8 cellular contexts compared by ENCODE assay signal in the genomic region with DNA sequence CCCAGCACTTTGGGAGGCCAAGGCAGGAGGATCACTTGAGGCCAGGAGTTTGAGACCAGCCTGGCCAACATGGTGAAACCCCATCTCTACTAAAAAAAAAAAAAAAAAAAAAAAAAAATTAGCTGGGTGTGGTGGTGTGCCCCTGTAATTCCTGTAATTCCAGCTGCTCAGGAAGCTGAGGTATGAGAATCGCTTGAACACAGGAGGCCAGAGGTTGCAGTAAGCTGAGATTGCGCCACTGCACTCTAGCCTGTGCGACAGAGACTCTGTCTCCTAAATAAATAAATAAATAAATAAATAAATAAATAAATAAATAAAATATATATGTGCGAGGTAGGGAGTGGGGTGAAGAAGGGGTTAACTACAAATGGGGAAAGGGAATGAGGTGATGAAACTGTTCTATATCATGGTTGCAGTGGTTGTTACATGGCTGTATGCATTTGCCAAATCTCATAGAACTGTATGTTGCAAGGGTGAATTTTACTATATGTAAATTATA.
A peak's percentile ranks its signal among the peaks of the same experiment; 100 is the strongest.
DNase-seq lines count a peak whose midpoint lies in the region; ATAC-seq and TF ChIP-seq lines count a peak whose summit lies in the region.
"Not testable (repeated sequence)": the region's sequence is repeated elsewhere in the genome, so short reads cannot be mapped to it uniquely, and the experiment has no call there.

No MANE protein-coding gene starts in this region.

- H3K27me3 ChIP-seq in RWPE2 (ENCODE audit: insufficient read depth, poor library complexity, severe bottlenecking); mammary epithelial cell (ENCODE audit: insufficient read depth, low read length); hepatocyte: not testable (repeated sequence)

- H3K36me3 Mint-ChIP-seq in Calu3 (ENCODE audit: insufficient read depth, unreplicated experiment) = peaks cover 19% of the 10 kb centered on the region
- not testable (repeated sequence) for H3K36me3 Mint-ChIP-seq in type B pancreatic cell

- TF ChIP-seq RAD21 in Ishikawa (IDR thresholded peaks at IDR 0.05; ENCODE audit: low read depth) = not testable (repeated sequence)

- not testable (repeated sequence) for H4K20me1 ChIP-seq in mammary epithelial cell (ENCODE audit: insufficient read depth, low read length); hepatocyte (ENCODE audit: insufficient read depth, poor library complexity, severe bottlenecking)

- not testable (repeated sequence) for H3K9ac ChIP-seq in mammary epithelial cell (ENCODE audit: insufficient read depth, low read length)

- ATAC-seq in RWPE2 (ENCODE audit: low read depth) = peak; percentile 5

- H3K36me3 ChIP-seq in RWPE2 (ENCODE audit: low read depth); mammary epithelial cell (ENCODE audit: insufficient read depth, low read length); hepatocyte (replicated peaks; ENCODE audit: insufficient read depth, low read depth): not testable (repeated sequence)

- H3K4me1 ChIP-seq in RWPE2 (ENCODE audit: insufficient read depth, poor library complexity, severe bottlenecking) = peaks cover 39% of the 10 kb centered on the region
- H3K4me1 ChIP-seq in mammary epithelial cell (ENCODE audit: insufficient read depth, low read length) = peaks cover 20% of the 10 kb centered on the region
- H3K4me1 ChIP-seq in hepatocyte (ENCODE audit: insufficient read depth) = not testable (repeated sequence)

- CTCF ChIA-PET in Calu3 (lab: Charles Lee) (interaction anchor here (0.5 to 1.9 kb wide), 18 partner anchors 11 to 1756 kb away, joined by 3 to 23 read pairs (median 4); no protein-coding TSS in a partner anchor), mammary epithelial cell (lab: Charles Lee; ENCODE audit: low non-redundant PET) (interaction anchor here (0.6 to 0.7 kb wide), 2 partner anchors 71 to 185 kb away, joined by 4 to 10 read pairs; no protein-coding TSS in a partner anchor)

- peak; percentile 71 for DNase-seq in Calu3
- not testable (repeated sequence) for DNase-seq in RWPE2 (ENCODE audit: low spot score); mammary epithelial cell; epithelial cell of prostate (ENCODE audit: low read depth, low spot score); hepatocyte (ENCODE audit: low spot score); type B pancreatic cell (ENCODE audit: extremely low spot score, unreplicated experiment)
- peak; percentile 53 for DNase-seq in kidney tubule cell (ENCODE audit: low spot score)

- 88% methylated on average over 4 of the region's 4 CpGs for WGBS in mammary epithelial cell (ENCODE audit: low coverage, missing lambda C conversion rate)
- WGBS in hepatocyte (ENCODE audit: low lambda C conversion rate, missing lambda C conversion rate) = 94% methylated on average over 4 of the region's 4 CpGs

- BruUV-seq in Calu3 (replicated peaks; lab: Mats Ljungman, UMichigan) = TSS peak; percentile 77
- TSS peak; percentile 66 for BruUV-seq in mammary epithelial cell (replicated peaks; lab: Mats Ljungman, UMichigan)

- in situ Hi-C loops in mammary epithelial cell (cut with MboI; ENCODE audit: low sequenced_read_pairs in 2 of 2) = not testable (repeated sequence)

- not testable (repeated sequence) for H3K27me3 Mint-ChIP-seq in Calu3 (ENCODE audit: unreplicated experiment); type B pancreatic cell

- H3K9me3 Mint-ChIP-seq in Calu3 (ENCODE audit: low read depth, unreplicated experiment); type B pancreatic cell: not testable (repeated sequence)

- not testable (repeated sequence) for H3K9me3 ChIP-seq in RWPE2 (ENCODE audit: severe bottlenecking); mammary epithelial cell (replicated peaks; ENCODE audit: insufficient read depth, low read length); hepatocyte (ENCODE audit: low read depth)

- not testable (repeated sequence) for H3K9me2 ChIP-seq in hepatocyte (replicated peaks; ENCODE audit: insufficient read depth)

- dilution Hi-C loops in mammary epithelial cell (cut with HindIII; ENCODE audit: low sequenced_read_pairs) = not testable (repeated sequence)

- not testable (repeated sequence) for TF ChIP-seq CTCF in Calu3 (IDR thresholded peaks at IDR 0.05; ENCODE audit: unreplicated experiment); RWPE2 (IDR thresholded peaks at IDR 0.05; ENCODE audit: poor library complexity, severe bottlenecking); mammary epithelial cell (conservative IDR thresholded peaks at IDR 0.05 in 1 of 2, IDR thresholded peaks at IDR 0.05 in 1 of 2; ENCODE audit: extremely low read depth in 1 of 2, insufficient read depth in 1 of 2, low read depth in 1 of 2, low read length in 2 of 2); hepatocyte (IDR thresholded peaks at IDR 0.05; ENCODE audit: poor library complexity); type B pancreatic cell (conservative IDR thresholded peaks at IDR 0.05)

- H2AFZ ChIP-seq in mammary epithelial cell (ENCODE audit: low read depth, low read length); hepatocyte: not testable (repeated sequence)

- intact Hi-C loops in Calu3 (cut with micrococcal nuclease; ENCODE audit: unreplicated experiment); mammary epithelial cell (cut with micrococcal nuclease): not testable (repeated sequence)

- TF ChIP-seq EP300 in Ishikawa (IDR thresholded peaks at IDR 0.05; ENCODE audit: borderline replicate concordance) = not testable (repeated sequence)

- H3K27ac Mint-ChIP-seq in Calu3 (ENCODE audit: unreplicated experiment) = peak overlapping the region; percentile 72
- H3K27ac Mint-ChIP-seq in type B pancreatic cell = peak overlapping the region; percentile 91

- not testable (repeated sequence) for H3K4me2 ChIP-seq in mammary epithelial cell (ENCODE audit: insufficient read depth, low read depth, low read length); hepatocyte

- peak overlapping the region; percentile 71 for H3K27ac ChIP-seq in RWPE2 (ENCODE audit: poor library complexity, severe bottlenecking)
- peak overlapping the region; percentile 50 for H3K27ac ChIP-seq in mammary epithelial cell (ENCODE audit: insufficient read depth, low read depth, low read length)
- peak overlapping the region; percentile 65 for H3K27ac ChIP-seq in epithelial cell of prostate
- peak overlapping the region; percentile 71 for H3K27ac ChIP-seq in hepatocyte

- H3K4me3 ChIP-seq in RWPE2 (ENCODE audit: severe bottlenecking); mammary epithelial cell (replicated peaks in 1 of 3; ENCODE audit: insufficient read depth in 1 of 3, low read depth in 2 of 3, low read length in 3 of 3); hepatocyte: not testable (repeated sequence)

- H3K4me3 Mint-ChIP-seq in Calu3 (ENCODE audit: low read depth, unreplicated experiment); type B pancreatic cell: not testable (repeated sequence)

- H3K4me1 Mint-ChIP-seq in Calu3 (ENCODE audit: low read depth, unreplicated experiment) (peaks cover 76% of the 10 kb centered on the region), type B pancreatic cell (ENCODE audit: unreplicated experiment) (peaks cover 25% of the 10 kb centered on the region)

- H3K79me2 ChIP-seq in mammary epithelial cell (ENCODE audit: insufficient read depth, low read length); hepatocyte: not testable (repeated sequence)

TF ChIP-seq in Ishikawa, 13 proteins besides CTCF, POLR2A, EP300 and RAD21:
- peak; percentile 23; the same call in 1 of the 2 replicates for TF ChIP-seq TEAD4 (IDR thresholded peaks at IDR 0.05)
- TF ChIP-seq CEBPB (IDR thresholded peaks at IDR 0.05) = 0 out of 2 replicates have a peak, but pooled peaks have one; percentile 7
